In genomic region chr16:649646-650045, GRCh38 we compare ENCODE assay signal across 8 cellular contexts.
A peak's percentile ranks its signal among the peaks of the same experiment; 100 is the strongest.
DNase-seq lines count a peak whose midpoint lies in the region; ATAC-seq and TF ChIP-seq lines count a peak whose summit lies in the region.

No MANE protein-coding gene starts in this region.

- DNase-seq in NT2/D1 (ENCODE audit: low read depth, low spot score) (no peak), cerebellar nuclear complex (lab: John Stamatoyannopoulos, UW) (no peak), pons (ENCODE audit: low spot score) (no peak)

- TF ChIP-seq CTCF in nephron (IDR thresholded peaks at IDR 0.05; ENCODE audit: unreplicated experiment in 3 of 3), result no peak

- H3K9ac ChIP-seq in BLaER1, result peak overlapping the region; percentile 88
- peak overlapping the region; percentile 96 for H3K9ac ChIP-seq in NT2/D1 (ENCODE audit: insufficient read length, low read depth)
- peak overlapping the region; percentile 38 to 92 for H3K9ac ChIP-seq in duodenal mucosa (ENCODE audit: low read depth in 1 of 2, low read length in 2 of 2)

- H3K4me3 ChIP-seq in BLaER1, result peak overlapping the region; percentile 86
- H3K4me3 ChIP-seq in NT2/D1 (ENCODE audit: insufficient read length, low read depth), result peak overlapping the region; percentile 90
- H3K4me3 ChIP-seq in duodenal mucosa (ENCODE audit: low read depth in 1 of 2, low read length in 2 of 2), result peak overlapping the region; percentile 67 to 89

- H3K4me2 ChIP-seq in BLaER1, result peak overlapping the region; percentile 91

- peaks cover 3% of the 10 kb centered on the region for H3K27me3 Mint-ChIP-seq in nephron (ENCODE audit: low read depth)

- no peaks in the 10 kb centered on the region for H3K36me3 Mint-ChIP-seq in nephron (ENCODE audit: low read depth)

- no peaks in the 10 kb centered on the region for H3K27me3 ChIP-seq in BLaER1
- no peaks in the 10 kb centered on the region for H3K27me3 ChIP-seq in NT2/D1 (ENCODE audit: insufficient read depth, insufficient read length)
- no peaks in the 10 kb centered on the region for H3K27me3 ChIP-seq in duodenal mucosa (ENCODE audit: control insufficient read depth in 1 of 2, insufficient read depth in 2 of 2, low read length in 2 of 2)

- no peak overlapping the region for H3K27ac Mint-ChIP-seq in nephron

- H4K20me1 ChIP-seq in BLaER1, result peaks cover 36% of the 10 kb centered on the region

- H3K27ac ChIP-seq in BLaER1, result peak overlapping the region; percentile 88
- H3K27ac ChIP-seq in duodenal mucosa (ENCODE audit: low read depth, low read length), result no peak overlapping the region

- H3K36me3 ChIP-seq in BLaER1, result peaks cover 46% of the 10 kb centered on the region
- H3K36me3 ChIP-seq in NT2/D1 (ENCODE audit: insufficient read depth, insufficient read length, low read length), result peaks cover 54% of the 10 kb centered on the region
- no peaks in the 10 kb centered on the region for H3K36me3 ChIP-seq in duodenal mucosa (ENCODE audit: control insufficient read depth in 1 of 2, insufficient read depth in 2 of 2, low read length in 2 of 2)

- no peaks in the 10 kb centered on the region for H3K9me3 ChIP-seq in BLaER1
- H3K9me3 ChIP-seq in NT2/D1 (ENCODE audit: insufficient read depth, low read length), result no peaks in the 10 kb centered on the region
- H3K9me3 ChIP-seq in duodenal mucosa (ENCODE audit: control insufficient read depth in 1 of 2, low read length in 2 of 2), result no peaks in the 10 kb centered on the region

- H3K4me1 ChIP-seq in BLaER1 (peaks cover 49% of the 10 kb centered on the region), NT2/D1 (ENCODE audit: insufficient read depth, insufficient read length) (peaks cover 27% of the 10 kb centered on the region), duodenal mucosa (ENCODE audit: control insufficient read depth in 1 of 2, insufficient read depth in 2 of 2, low read length in 2 of 2) (peaks cover 46% of the 10 kb centered on the region in 2 donors)

- peak overlapping the region; percentile 79 to 81 (median 80) for H3K4me3 Mint-ChIP-seq in nephron

- H3K9me3 Mint-ChIP-seq in nephron, result no peaks in the 10 kb centered on the region

- no peaks in the 10 kb centered on the region for H3K4me1 Mint-ChIP-seq in nephron

- ATAC-seq in GM19455 (IDR thresholded peaks at IDR 0.05; ENCODE audit: unreplicated experiment), result peak; percentile 6
- ATAC-seq in GM21360 (IDR thresholded peaks at IDR 0.05; ENCODE audit: unreplicated experiment), result no peak
